ENCODE assay signal across 1 cellular context in the genomic region with DNA sequence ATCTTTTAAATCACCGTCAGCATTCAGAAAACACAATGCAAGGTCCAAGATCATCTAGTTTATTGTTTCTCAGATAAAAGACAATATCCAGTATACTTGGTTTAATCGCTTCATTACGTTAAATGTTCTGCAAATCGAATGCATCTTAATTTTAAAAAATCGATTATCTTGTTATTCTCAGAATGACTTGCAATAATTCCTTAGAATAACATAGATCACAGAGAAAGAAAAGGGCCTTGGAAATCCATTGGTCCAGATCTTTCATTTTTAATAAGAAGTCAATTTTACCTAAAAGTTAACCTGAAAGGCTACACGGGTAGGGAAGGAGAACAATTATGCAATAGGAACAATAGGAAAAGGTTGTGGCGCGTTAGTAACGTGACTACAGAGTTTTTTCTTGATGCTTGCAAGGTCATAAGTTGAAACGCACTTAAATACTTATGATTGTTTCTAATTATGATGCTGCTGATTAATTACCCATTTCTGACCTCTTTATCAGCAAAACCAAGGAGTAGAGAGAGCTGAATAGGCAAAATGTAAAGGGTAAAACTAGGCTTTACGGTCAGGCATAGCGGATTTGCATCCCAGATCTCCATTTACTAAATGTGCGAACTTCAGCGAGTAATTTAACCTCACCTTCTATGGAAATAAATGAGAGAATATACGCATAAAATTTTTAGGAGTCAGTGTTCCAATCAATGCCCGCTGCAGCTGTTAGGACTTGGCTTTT.
TF ChIP-seq lines count a peak whose summit lies in the region.

No MANE protein-coding gene starts in this region.

TF ChIP-seq in endothelial cell of umbilical vein, 7 proteins besides CTCF, POLR2A, EP300 and RAD21 (continued from another document):
- TF ChIP-seq EZH2 (IDR thresholded peaks at IDR 0.05; ENCODE audit: borderline replicate concordance, low read depth, low read length, severe bottlenecking) (no peak), GATA2 (IDR thresholded peaks at IDR 0.05; ENCODE audit: insufficient read depth, insufficient read length, low read depth, low read length) (no peak), POLR2AphosphoS5 (IDR thresholded peaks at IDR 0.05; ENCODE audit: insufficient read depth, low read depth, low read length) (no peak)
